In genomic region chr11:48109046-48109666, GRCh38 we compare ENCODE assay signal across 8 cellular contexts.
DNase-seq lines count a peak whose midpoint lies in the region; ATAC-seq and TF ChIP-seq lines count a peak whose summit lies in the region.

No MANE protein-coding gene starts in this region.

- intact Hi-C loops in esophagus muscularis mucosa (cut with DNase I): loop anchor here (2.0 to 5.0 kb wide), 2 partner anchors 42 to 174 kb away; no protein-coding TSS in a partner anchor

- WGBS in esophagus muscularis mucosa: 83% methylated on average over 5 of the region's 5 CpGs

- H3K9me3 ChIP-seq in esophagus muscularis mucosa: no peaks in the 10 kb centered on the region
- H3K9me3 ChIP-seq in neural progenitor cell (ENCODE audit: low read depth): no peaks in the 10 kb centered on the region

- no peak for TF ChIP-seq POLR2A in esophagus muscularis mucosa (IDR thresholded peaks at IDR 0.05; ENCODE audit: low read depth)

- H3K4me3 ChIP-seq in esophagus muscularis mucosa: peak overlapping the region in 3 of 4 donors; percentile 15 to 48 (median 33)
- H3K4me3 ChIP-seq in neural progenitor cell: peak overlapping the region; percentile 27

- H3K9ac ChIP-seq in neural progenitor cell: no peak overlapping the region

- peaks cover 15% of the 10 kb centered on the region for H3F3A ChIP-seq in neural progenitor cell (ENCODE audit: low read depth)

- no peaks in the 10 kb centered on the region for H3K27me3 ChIP-seq in esophagus muscularis mucosa
- no peaks in the 10 kb centered on the region for H3K27me3 ChIP-seq in neural progenitor cell

- no peak for TF ChIP-seq EP300 in esophagus muscularis mucosa (IDR thresholded peaks at IDR 0.05)

- POLR2A ChIA-PET in T-cell (lab: Charles Lee): no interaction called here

- H4K20me1 ChIP-seq in neural progenitor cell (ENCODE audit: low read depth): peaks cover 35% of the 10 kb centered on the region

- H3K27ac Mint-ChIP-seq in T-cell (peak overlapping the region; percentile 81 to 88), neural progenitor cell (peak overlapping the region; percentile 9)

- H3K36me3 Mint-ChIP-seq in T-cell: peaks cover 13% of the 10 kb centered on the region
- H3K36me3 Mint-ChIP-seq in neural progenitor cell: peaks cover 2% of the 10 kb centered on the region

- H3K27ac ChIP-seq in esophagus muscularis mucosa (replicated peaks in 1 of 4) (peak overlapping the region in 2 of 4 donors; percentile 4 to 39), neural progenitor cell (no peak overlapping the region)

- H3K9me3 Mint-ChIP-seq in T-cell: no peaks in the 10 kb centered on the region
- H3K9me3 Mint-ChIP-seq in neural progenitor cell: no peaks in the 10 kb centered on the region

- H3K27me3 Mint-ChIP-seq in T-cell (no peaks in the 10 kb centered on the region), neural progenitor cell (ENCODE audit: insufficient read depth, low read depth) (peaks cover 2% of the 10 kb centered on the region)

- H3K79me2 ChIP-seq in neural progenitor cell (ENCODE audit: low read depth): no peaks in the 10 kb centered on the region

- no peak overlapping the region for H2AFZ ChIP-seq in neural progenitor cell (replicated peaks)

- ATAC-seq in T-cell (replicated peaks in 1 of 4) (peak; percentile 37 to 52 (median 50)), HG02852 (IDR thresholded peaks at IDR 0.05; ENCODE audit: unreplicated experiment) (no peak), HG03354 (IDR thresholded peaks at IDR 0.05; ENCODE audit: poor library complexity, severe bottlenecking, unreplicated experiment) (no peak)

- H3K4me1 ChIP-seq in esophagus muscularis mucosa (peaks cover 11 to 30% (median 15%) of the 10 kb centered on the region in 4 donors), neural progenitor cell (peaks cover 17% of the 10 kb centered on the region)

- H3K36me3 ChIP-seq in esophagus muscularis mucosa: no peaks in the 10 kb centered on the region
- H3K36me3 ChIP-seq in neural progenitor cell: no peaks in the 10 kb centered on the region

- TF ChIP-seq CTCF in esophagus muscularis mucosa (IDR thresholded peaks at IDR 0.05): peak in 2 of 3 experiments; percentile 31 to 42
- TF ChIP-seq CTCF in neural progenitor cell (IDR thresholded peaks at IDR 0.05): peak; percentile 41

- CTCF ChIA-PET in T-cell (lab: Charles Lee): interaction anchor here (0.5 to 10.0 kb wide), 16 partner anchors 8 to 313 kb away, joined by 3 to 146 read pairs (median 4); partner anchors contain the start of gene NUP160 (in 1 of the 2)

- H3K4me2 ChIP-seq in neural progenitor cell: peak overlapping the region; percentile 76

- H3K4me3 Mint-ChIP-seq in T-cell (peak overlapping the region in 2 of 3 donors; percentile 22 to 78), neural progenitor cell (no peak overlapping the region)

- peak; percentile 18 for DNase-seq in stimulated activated CD4-positive, alpha-beta T cell treated with anti-CD3 and anti-CD28 coated beads, Interleukin-15, amount 100 ng/mL, for 24 hours
- DNase-seq in stimulated activated CD4-positive, alpha-beta T cell treated with anti-CD3 and anti-CD28 coated beads, Interleukin-4, amount 100 ng/mL, for 24 hours: no peak
- peak; percentile 69 for DNase-seq in NCI-H1105 treated with DMSO at 0.1 percent for 48 hours (lab: John Stamatoyannopoulos, UW)
- no peak for DNase-seq in T-cell
- peak; percentile 24 for DNase-seq in esophagus muscularis mucosa (ENCODE audit: extremely low spot score)
- peak; percentile 26 for DNase-seq in neural progenitor cell (ENCODE audit: low spot score)

- H3K4me1 Mint-ChIP-seq in T-cell (peaks cover 51 to 58% (median 52%) of the 10 kb centered on the region in 3 donors), neural progenitor cell (peaks cover 37% of the 10 kb centered on the region)

Comparison
In these comparisons a context has a peak if more than half of its experiments do, and no peak if none do; other contexts are left out.
1. DNase-seq: peak in stimulated activated CD4-positive, alpha-beta T cell treated with anti-CD3 and anti-CD28 coated beads, Interleukin-15, amount 100 ng/mL, for 24 hours (single experiment), NCI-H1105 treated with DMSO at 0.1 percent for 48 hours (single experiment), esophagus muscularis mucosa (single experiment) and neural progenitor cell (single experiment); none in stimulated activated CD4-positive, alpha-beta T cell treated with anti-CD3 and anti-CD28 coated beads, Interleukin-4, amount 100 ng/mL, for 24 hours (single experiment) and T-cell (0 of 34).
2. ATAC-seq: peak in T-cell (4 of 4); none in HG02852 (single experiment) and HG03354 (single experiment).